In the genomic region with DNA sequence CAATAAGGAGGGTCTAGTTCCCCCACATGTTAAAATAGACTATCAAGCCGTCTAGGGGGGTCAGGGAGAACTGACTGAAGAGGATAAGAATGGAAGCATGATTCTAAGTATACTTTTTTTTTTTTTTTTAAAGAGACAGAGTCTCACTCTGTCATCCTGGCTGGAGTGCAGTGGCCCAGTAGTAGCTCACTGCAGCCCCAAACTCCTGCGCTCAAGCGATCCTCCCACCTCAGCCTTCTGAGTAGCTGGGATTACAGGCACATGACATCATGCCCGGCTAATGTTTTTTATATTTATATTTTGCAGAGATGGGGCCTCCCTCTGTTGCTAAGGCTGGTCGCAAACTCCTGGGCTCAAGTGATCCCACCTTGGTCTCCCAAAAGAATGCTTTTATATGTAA, we compare ENCODE assay signal across 25 cellular contexts.
"Had no signal": no experiment of that assay in that cellular context is flagged by ENCODE, and none has a peak within 500 bp of the region (broad histone marks: within the 10 kb centered on the region; RNA-seq: fewer than 3 reads in every experiment).

No MANE protein-coding gene starts in this region.

- H3K27ac ChIP-seq: adrenal gland, body of pancreas, heart left ventricle, VCaP had no signal

- H3K27me3 ChIP-seq: adrenal gland, body of pancreas, heart left ventricle had no signal

- ATAC-seq: activated CD8-positive, alpha-beta T cell treated with anti-CD3 and anti-CD28 coated beads for 36 hours; activated naive CD8-positive, alpha-beta T cell treated with anti-CD3 and anti-CD28 coated beads, Interleukin-2, amount 50 U/mL, for 24 hours; activated T-cell treated with anti-CD3 and anti-CD28 coated beads, Interleukin-2, amount 50 U/mL, for 4 hours; activated T-helper 17 cell treated with anti-CD3 and anti-CD28 coated beads, Interleukin-2, amount 50 U/mL, for 72 hours; body of pancreas; esophagus mucosa; heart left ventricle; WTC11 had no signal

- DNase-seq: activated CD4-positive, alpha-beta T cell treated with anti-CD3 and anti-CD28 coated beads for 1 hour; activated CD4-positive, alpha-beta T cell treated with anti-CD3 and anti-CD28 coated beads for 4 hours; activated CD4-positive, alpha-beta T cell treated with anti-CD3 and anti-CD28 coated beads, Interleukin-2, amount 10 ng/mL, durations not matched to agents 7 days and 5 days; activated CD4-positive, alpha-beta T cell treated with anti-CD3 and anti-CD28 coated beads, Interleukin-2, amount 50 U/mL, for 48 hours; activated CD8-positive, alpha-beta memory T cell treated with anti-CD3 and anti-CD28 coated beads for 24 hours; activated CD8-positive, alpha-beta T cell treated with anti-CD3 and anti-CD28 coated beads for 36 hours; activated effector memory CD4-positive, alpha-beta T cell treated with Interleukin-2 at 50 U/mL for 16 hours; activated naive CD4-positive, alpha-beta T cell treated with anti-CD3 and anti-CD28 coated beads for 36 hours; activated naive CD8-positive, alpha-beta T cell treated with anti-CD3 and anti-CD28 coated beads for 36 hours; activated naive CD8-positive, alpha-beta T cell treated with anti-CD3 and anti-CD28 coated beads, Interleukin-2, amount 50 U/mL, for 24 hours; activated T-cell treated with anti-CD3 and anti-CD28 coated beads, Interleukin-2, amount 50 U/mL, for 4 hours; adrenal gland; amygdala; aorta; body of pancreas; caudate nucleus; effector CD8-positive, alpha-beta T cell; foreskin fibroblast; glutamatergic neuron; heart left ventricle; T-helper 2 cell had no signal

- H3K4me3 ChIP-seq: adrenal gland, body of pancreas, heart left ventricle had no signal

- H3K9me3 ChIP-seq: adrenal gland, body of pancreas, heart left ventricle had no signal
